Comparison of ENCODE assay signal across 19 cellular contexts in genomic region chr1:160066829-160067720, GRCh38. TPM values are rescaled to one million over a fixed set of nuclear protein-coding genes. Genes with fewer than 3 reads are reported as not detected.
"Had no signal": no experiment of that assay in that cellular context is flagged by ENCODE, and none has a peak within 500 bp of the region (broad histone marks: within the 10 kb centered on the region; RNA-seq: fewer than 3 reads in every experiment).

No MANE protein-coding gene starts in this region.

- H3K27ac ChIP-seq: ascending aorta had no signal

- H3K27me3 ChIP-seq: ascending aorta had no signal

- H3K36me3 Mint-ChIP-seq: T-cell had no signal

- H3K4me3 Mint-ChIP-seq: activated T-helper 17 cell treated with anti-CD3 and anti-CD28 coated beads, Interleukin-2, amount 50 U/mL, for 72 hours; T-cell had no signal

- H3K27ac Mint-ChIP-seq: activated T-helper 17 cell treated with anti-CD3 and anti-CD28 coated beads, Interleukin-2, amount 50 U/mL, for 72 hours; progenitor cell of endocrine pancreas; T-cell had no signal

- H3K9me3 Mint-ChIP-seq: activated T-helper 17 cell treated with anti-CD3 and anti-CD28 coated beads, Interleukin-2, amount 50 U/mL, for 72 hours; T-cell had no signal

- H3K36me3 ChIP-seq: ascending aorta had no signal

- H3K4me3 ChIP-seq: ascending aorta had no signal

- ATAC-seq: activated T-helper 17 cell treated with anti-CD3 and anti-CD28 coated beads, Interleukin-2, amount 50 U/mL, for 72 hours; esophagus mucosa; left ventricle myocardium superior; right cardiac atrium; T-cell had no signal

- H3K9me3 ChIP-seq: ascending aorta had no signal

- DNase-seq: activated CD4-positive, alpha-beta T cell treated with anti-CD3 and anti-CD28 coated beads for 1 hour; activated CD4-positive, alpha-beta T cell treated with anti-CD3 and anti-CD28 coated beads, Interleukin-2, amount 50 U/mL, for 4 hours; activated naive CD4-positive, alpha-beta T cell treated with Interleukin-2 at 50 U/mL for 16 hours; kidney; left ventricle myocardium superior; right cardiac atrium; small intestine; stimulated activated CD4-positive, alpha-beta T cell treated with anti-CD3 and anti-CD28 coated beads, Interleukin-4, amount 100 ng/mL, for 24 hours; stimulated activated naive CD4-positive, alpha-beta T cell; T-cell; T1000; trophoblast cell had no signal

RNA-seq across cellular contexts. Expression of gene KCNJ10, which starts 2.9 kb away (rescaled TPM):
- total RNA-seq: activated T-helper 17 cell treated with anti-CD3 and anti-CD28 coated beads, Interleukin-2, amount 50 U/mL, for 72 hours; ascending aorta; bronchial epithelial cell; esophagus mucosa; left ventricle myocardium superior; subcutaneous adipose tissue had no signal

RNA-seq across cellular contexts. Expression of gene KCNJ9, which starts 14.3 kb away (rescaled TPM):
- total RNA-seq: esophagus mucosa, kidney, left ventricle myocardium superior, mesenteric fat pad, progenitor cell of endocrine pancreas, right cardiac atrium, subcutaneous adipose tissue, T-cell had no signal
- polyA plus RNA-seq: right cardiac atrium had no signal

RNA-seq across cellular contexts. Expression of gene ATP1A2, which starts 48.5 kb away (rescaled TPM):
- total RNA-seq: activated T-helper 17 cell treated with anti-CD3 and anti-CD28 coated beads, Interleukin-2, amount 50 U/mL, for 72 hours; bronchial epithelial cell; progenitor cell of endocrine pancreas had no signal
